Comparison of ENCODE assay signal across 19 cellular contexts in the genomic region with DNA sequence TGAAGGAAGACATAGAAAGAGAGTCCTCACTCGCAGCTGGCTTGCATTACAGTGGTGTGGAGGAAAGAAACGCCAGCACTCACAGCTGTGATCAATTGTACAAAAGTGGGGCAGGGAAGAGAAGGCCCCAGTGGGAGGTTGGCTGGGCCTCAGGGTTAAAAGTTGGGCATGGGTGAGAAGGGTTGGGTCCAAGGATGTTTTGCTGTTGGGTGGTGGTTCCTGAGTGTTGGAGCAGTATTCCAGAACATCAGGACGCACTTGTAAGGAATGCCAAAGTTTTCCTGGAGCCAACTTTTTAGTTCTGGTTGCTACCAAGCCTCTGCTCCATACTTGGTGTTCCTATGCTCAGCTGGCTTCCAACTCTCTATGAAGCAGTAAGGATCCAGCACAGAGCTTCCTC. TPM values are rescaled to one million over a fixed set of nuclear protein-coding genes. Genes with fewer than 3 reads are reported as not detected.
DNase-seq lines count a peak whose midpoint lies in the region; ATAC-seq and TF ChIP-seq lines count a peak whose summit lies in the region.
"Had no signal": no experiment of that assay in that cellular context is flagged by ENCODE, and none has a peak within 500 bp of the region (broad histone marks: within the 10 kb centered on the region; RNA-seq: fewer than 3 reads in every experiment).

No MANE protein-coding gene starts in this region.

- H3K4me1 ChIP-seq in esophagus muscularis mucosa (peaks cover 15 to 81% (median 78%) of the 10 kb centered on the region in 4 donors), right cardiac atrium (ENCODE audit: control insufficient read depth, insufficient read depth, low read length) (no peaks in the 10 kb centered on the region), sigmoid colon (peaks cover 0 to 18% (median 12%) of the 10 kb centered on the region in 4 donors)

- TF ChIP-seq EP300 in esophagus muscularis mucosa (IDR thresholded peaks at IDR 0.05) (no peak), sigmoid colon (IDR thresholded peaks at IDR 0.05) (no peak)

- no peaks in the 10 kb centered on the region for H3K9me3 ChIP-seq in esophagus muscularis mucosa
- no peaks in the 10 kb centered on the region for H3K9me3 ChIP-seq in right cardiac atrium (ENCODE audit: control insufficient read depth, low read length)
- no peaks in the 10 kb centered on the region for H3K9me3 ChIP-seq in sigmoid colon
- H3K9me3 ChIP-seq: stomach had no signal

- H3K27me3 ChIP-seq in esophagus muscularis mucosa = no peaks in the 10 kb centered on the region
- no peaks in the 10 kb centered on the region for H3K27me3 ChIP-seq in right cardiac atrium (ENCODE audit: control insufficient read depth, insufficient read depth)
- H3K27me3 ChIP-seq in sigmoid colon = no peaks in the 10 kb centered on the region

- intact Hi-C loops in esophagus muscularis mucosa (cut with DNase I) = loop anchor here (5.0 kb wide), 1 partner anchor 93 kb away; no protein-coding TSS in a partner anchor
- intact Hi-C loops in right cardiac atrium (cut with DNase I) = loop anchor here in 1 of 4 donors (10.0 kb wide), 1 partner anchor 50 kb away; no protein-coding TSS in a partner anchor
- intact Hi-C loops in sigmoid colon (cut with DNase I) = no loop called here

- TF ChIP-seq POLR2A in esophagus muscularis mucosa (IDR thresholded peaks at IDR 0.05; ENCODE audit: low read depth) = no peak
- TF ChIP-seq POLR2A in sigmoid colon (IDR thresholded peaks at IDR 0.05) = no peak

- H3K27ac ChIP-seq in esophagus muscularis mucosa (replicated peaks in 1 of 4) (peak overlapping the region; percentile 86 to 94 (median 92)), right cardiac atrium (ENCODE audit: low read length) (peak overlapping the region; percentile 1), sigmoid colon (peak overlapping the region in 3 of 4 donors; percentile 14 to 96 (median 42))
- H3K27ac ChIP-seq: stomach had no signal

- ATAC-seq in right cardiac atrium (peak; percentile 62 to 79), GM21381 (IDR thresholded peaks at IDR 0.05; ENCODE audit: unreplicated experiment) (no peak), GM21786 (IDR thresholded peaks at IDR 0.05; ENCODE audit: unreplicated experiment) (no peak)

- TF ChIP-seq CTCF in esophagus muscularis mucosa (IDR thresholded peaks at IDR 0.05) (no peak), sigmoid colon (IDR thresholded peaks at IDR 0.05) (no peak)

- H3K36me3 ChIP-seq in esophagus muscularis mucosa = peaks cover 0 to 28% (median 6%) of the 10 kb centered on the region in 4 donors
- no peaks in the 10 kb centered on the region for H3K36me3 ChIP-seq in sigmoid colon
- H3K36me3 ChIP-seq: stomach had no signal

- H3K4me3 ChIP-seq in esophagus muscularis mucosa (no peak overlapping the region), right cardiac atrium (ENCODE audit: low read length) (no peak overlapping the region), sigmoid colon (no peak overlapping the region)
- H3K4me3 ChIP-seq: stomach had no signal

- 51% methylated on average over 3 of the region's 3 CpGs for WGBS in esophagus muscularis mucosa
- 57% methylated on average over 3 of the region's 3 CpGs for WGBS in right cardiac atrium
- WGBS in sigmoid colon, 2 donors = 68 to 91% methylated on average over 3 of the region's 3 CpGs

- DNase-seq in AG20443 (ENCODE audit: low spot score) = peak; percentile 47
- no peak for DNase-seq in esophagus muscularis mucosa (ENCODE audit: extremely low spot score)
- peak in 1 of 3 donors; percentile 77 for DNase-seq in right cardiac atrium
- DNase-seq in sigmoid colon = peak; percentile 71
- DNase-seq in stimulated activated CD4-positive, alpha-beta T cell treated with anti-CD3 and anti-CD28 coated beads, Interleukin-4, amount 100 ng/mL, for 24 hours = no peak
- DNase-seq in DMS53 (lab: John Stamatoyannopoulos, UW) = no peak
- DNase-seq: activated CD4-positive, alpha-beta T cell treated with anti-CD3 and anti-CD28 coated beads for 1 hour; activated CD8-positive, alpha-beta memory T cell treated with anti-CD3 and anti-CD28 coated beads for 24 hours; activated naive CD4-positive, alpha-beta T cell; activated T-cell treated with anti-CD3 and anti-CD28 coated beads, Interleukin-2, amount 50 U/mL, for 24 hours; GOT3; hippocampal formation; KG1; NCI-H1436; NCI-H526; retina; stomach had no signal

RNA-seq across cellular contexts. Expression of a gene that starts 55.4 kb away (rescaled TPM):
- total RNA-seq in esophagus muscularis mucosa (100 to 1,000 TPM in 1 of 4 donors, 10 to 100 TPM in 3; 66.4 to 105 (median 77.9) TPM), right cardiac atrium (100 to 1,000 TPM in 1 of 4 donors, 10 to 100 TPM in 3; 82.9 to 128 (median 99.0) TPM), sigmoid colon (10 to 100 TPM; 63.5 to 73.7 (median 69.4) TPM)
- polyA plus RNA-seq in right cardiac atrium (53.1 TPM), sigmoid colon (100 to 1,000 TPM in 2 of 3 donors, 10 to 100 TPM in 1; 83.8 to 118 (median 103) TPM)

Comparison
In these comparisons a context has a peak if more than half of its experiments do, and no peak if none do; other contexts are left out.
1. DNase-seq: peak in AG20443 (single experiment) and sigmoid colon (single experiment); none in esophagus muscularis mucosa (single experiment), stimulated activated CD4-positive, alpha-beta T cell treated with anti-CD3 and anti-CD28 coated beads, Interleukin-4, amount 100 ng/mL, for 24 hours (single experiment) and DMS53 (single experiment).
2. H3K27ac ChIP-seq: peak in every context shown above with its lines; median percentile 92 in esophagus muscularis mucosa; 42 in sigmoid colon; 1 in right cardiac atrium.
3. ATAC-seq: peak in right cardiac atrium (2 of 2); none in GM21381 (single experiment) and GM21786 (single experiment).